8 cellular contexts compared by ENCODE assay signal in genomic region chr14:22982013-22982476, GRCh38. TPM values are rescaled to one million over a fixed set of nuclear protein-coding genes. Genes with fewer than 3 reads are reported as not detected.
DNase-seq lines count a peak whose midpoint lies in the region; ATAC-seq lines count a peak whose summit lies in the region.

No MANE protein-coding gene starts in this region.

- peak overlapping the region in 1 of 3 donors; percentile 46 for H3K27ac Mint-ChIP-seq in CD4-positive, CD25-positive, alpha-beta regulatory T cell

- peak overlapping the region; percentile 52 for H3K4me2 ChIP-seq in neuronal stem cell (ENCODE audit: insufficient read depth, low read length, poor library complexity, severe bottlenecking)

- no peaks in the 10 kb centered on the region for H3K9me3 ChIP-seq in CD4-positive, CD25-positive, alpha-beta regulatory T cell (ENCODE audit: control insufficient read depth in 2 of 2, low read length in 2 of 2)
- H3K9me3 ChIP-seq in MG63 (no peaks in the 10 kb centered on the region), neuronal stem cell (replicated peaks in 1 of 2; ENCODE audit: control insufficient read depth in 2 of 2, insufficient read depth in 1 of 2, low read depth in 1 of 2, low read length in 2 of 2) (peaks cover 0 to 2% of the 10 kb centered on the region in 2 donors)

- H3K9ac ChIP-seq in neuronal stem cell (ENCODE audit: low read depth, low read length, poor library complexity), result peak overlapping the region; percentile 98

- H2BK5ac ChIP-seq in neuronal stem cell (ENCODE audit: low read length), result peak overlapping the region; percentile 97

- H3K36me3 ChIP-seq in CD4-positive, CD25-positive, alpha-beta regulatory T cell (ENCODE audit: control insufficient read depth, insufficient read depth, low read length), result no peaks in the 10 kb centered on the region
- H3K36me3 ChIP-seq in MG63, result peaks cover 22% of the 10 kb centered on the region
- H3K36me3 ChIP-seq in neuronal stem cell (replicated peaks in 1 of 2; ENCODE audit: control insufficient read depth in 2 of 2, insufficient read depth in 2 of 2, low read length in 2 of 2), result peaks cover 9 to 34% of the 10 kb centered on the region in 2 donors

- H4K8ac ChIP-seq in neuronal stem cell (ENCODE audit: low read depth, low read length), result no peak overlapping the region

- peaks cover 12% of the 10 kb centered on the region for H3K79me1 ChIP-seq in neuronal stem cell (ENCODE audit: low read depth, low read length)

- H2AK5ac ChIP-seq in neuronal stem cell (ENCODE audit: low read depth, low read length), result peak overlapping the region; percentile 93

- no peak overlapping the region for H2BK15ac ChIP-seq in neuronal stem cell (ENCODE audit: low read length)

- H3K27me3 ChIP-seq in CD4-positive, CD25-positive, alpha-beta regulatory T cell (ENCODE audit: control insufficient read depth, insufficient read depth, low read length), result peaks cover 3% of the 10 kb centered on the region
- H3K27me3 ChIP-seq in MG63 (no peaks in the 10 kb centered on the region), neuronal stem cell (ENCODE audit: control insufficient read depth in 3 of 3, insufficient read depth in 3 of 3, low read depth in 1 of 3, low read length in 3 of 3) (no peaks in the 10 kb centered on the region)

- ATAC-seq in CD4-positive, CD25-positive, alpha-beta regulatory T cell (ENCODE audit: low read depth in 2 of 2), result no peak
- no peak for ATAC-seq in HG02973 (IDR thresholded peaks at IDR 0.05; ENCODE audit: unreplicated experiment)

- H3K4me1 ChIP-seq in CD4-positive, CD25-positive, alpha-beta regulatory T cell (ENCODE audit: control insufficient read depth, insufficient read depth, low read length, poor library complexity, severe bottlenecking), result peaks cover 33% of the 10 kb centered on the region
- peaks cover 17 to 29% of the 10 kb centered on the region in 2 donors for H3K4me1 ChIP-seq in neuronal stem cell (ENCODE audit: control insufficient read depth in 2 of 2, insufficient read depth in 1 of 2, low read depth in 1 of 2, low read length in 2 of 2)

- H2BK12ac ChIP-seq in neuronal stem cell (ENCODE audit: low read length), result no peak overlapping the region

- peak in 1 of 3 donors; percentile 13 for DNase-seq in CD4-positive, CD25-positive, alpha-beta regulatory T cell
- DNase-seq in MG63 (no peak), epithelial cell of prostate (ENCODE audit: low read depth, low spot score) (no peak), neuronal stem cell (ENCODE audit: low spot score) (no peak), NCI-H146 treated with DMSO at 0.1 percent for 48 hours (lab: John Stamatoyannopoulos, UW; ENCODE audit: unreplicated experiment) (no peak), NOMO-1 treated with DMSO at 0.1 percent for 48 hours (lab: John Stamatoyannopoulos, UW; ENCODE audit: unreplicated experiment) (no peak), NCI-H1694 (lab: John Stamatoyannopoulos, UW) (no peak)

- no peaks in the 10 kb centered on the region for H3K9me3 Mint-ChIP-seq in CD4-positive, CD25-positive, alpha-beta regulatory T cell

- peak overlapping the region; percentile 91 for H3K14ac ChIP-seq in neuronal stem cell (ENCODE audit: low read length)

- peak overlapping the region in 3 of 4 donors; percentile 61 to 81 (median 81) for H3K4me3 Mint-ChIP-seq in CD4-positive, CD25-positive, alpha-beta regulatory T cell

- no peak overlapping the region for H4K91ac ChIP-seq in neuronal stem cell (ENCODE audit: low read depth, low read length, poor library complexity)

- H3K27ac ChIP-seq in CD4-positive, CD25-positive, alpha-beta regulatory T cell (ENCODE audit: insufficient read depth, low read length, poor library complexity, severe bottlenecking), result no peak overlapping the region
- H3K27ac ChIP-seq in epithelial cell of prostate (peak overlapping the region; percentile 100), neuronal stem cell (replicated peaks; ENCODE audit: low read length) (peak overlapping the region; percentile 85)

- no peak overlapping the region for H3K4me3 ChIP-seq in CD4-positive, CD25-positive, alpha-beta regulatory T cell (ENCODE audit: low read depth, low read length)
- peak overlapping the region; percentile 78 for H3K4me3 ChIP-seq in MG63
- peak overlapping the region; percentile 77 to 93 for H3K4me3 ChIP-seq in neuronal stem cell (ENCODE audit: low read length in 2 of 2)

- H2AFZ ChIP-seq in neuronal stem cell (ENCODE audit: low read length), result peak overlapping the region; percentile 81

- H2BK120ac ChIP-seq in neuronal stem cell (ENCODE audit: low read depth, low read length), result peak overlapping the region; percentile 89

- H3K4me1 Mint-ChIP-seq in CD4-positive, CD25-positive, alpha-beta regulatory T cell, result peaks cover 0 to 12% (median 3%) of the 10 kb centered on the region in 4 donors

- peaks cover 25% of the 10 kb centered on the region for H3K27me3 Mint-ChIP-seq in CD4-positive, CD25-positive, alpha-beta regulatory T cell

- peak overlapping the region; percentile 29 for H3K23ac ChIP-seq in neuronal stem cell (ENCODE audit: low read depth, low read length, poor library complexity)

- peak overlapping the region; percentile 61 for H3K4ac ChIP-seq in neuronal stem cell (ENCODE audit: low read length)

- H3K18ac ChIP-seq in neuronal stem cell (ENCODE audit: low read length), result peak overlapping the region; percentile 99

- H3K36me3 Mint-ChIP-seq in CD4-positive, CD25-positive, alpha-beta regulatory T cell, result peaks cover 3% of the 10 kb centered on the region

- WGBS in neuronal stem cell (ENCODE audit: extremely low coverage in 2 of 2, insufficient read length in 2 of 2, insufficient replicate concordance in 1 of 2), 2 donors, result no CpG with 5 or more reads among the region's 36 CpGs

RNA-seq across cellular contexts. Expression of gene AJUBA, which starts 0.3 kb away (rescaled TPM):
- 0.54 TPM for total RNA-seq in CD4-positive, CD25-positive, alpha-beta regulatory T cell
- 1 to 10 TPM in 1 of 4 donors, under 1 TPM in 3; 0.20 to 1.0 (median 0.71) TPM for polyA plus RNA-seq in CD4-positive, CD25-positive, alpha-beta regulatory T cell
- 60.8 and 69.6 TPM in 2 replicates for total RNA-seq in MG63 (2014; rRNA removed; shearing (Covaris generic); ENCODE audit: low replicate concordance)
- polyA plus RNA-seq in neuronal stem cell (2013, experiment 1 of 2), result 63.6 TPM
- 64.1 TPM for polyA plus RNA-seq in neuronal stem cell (2013, experiment 2 of 2)

RNA-seq across cellular contexts. Expression of gene HAUS4, which starts 25.2 kb away (rescaled TPM):
- 20.0 TPM for total RNA-seq in CD4-positive, CD25-positive, alpha-beta regulatory T cell
- polyA plus RNA-seq in CD4-positive, CD25-positive, alpha-beta regulatory T cell, result 10 to 100 TPM; 30.0 to 41.9 (median 37.0) TPM
- 41.3 and 76.1 TPM in 2 replicates for total RNA-seq in MG63 (2014; rRNA removed; shearing (Covaris generic); ENCODE audit: low replicate concordance)
- 59.1 TPM for polyA plus RNA-seq in neuronal stem cell (2013, experiment 1 of 2)
- 60.9 TPM for polyA plus RNA-seq in neuronal stem cell (2013, experiment 2 of 2)

RNA-seq across cellular contexts. Expression of gene C14orf93, which starts 27.9 kb away (rescaled TPM):
- 8.5 TPM for total RNA-seq in CD4-positive, CD25-positive, alpha-beta regulatory T cell
- 1 to 10 TPM; 4.7 to 7.5 (median 6.9) TPM for polyA plus RNA-seq in CD4-positive, CD25-positive, alpha-beta regulatory T cell
- 3.7 and 12.3 TPM in 2 replicates for total RNA-seq in MG63 (2014; rRNA removed; shearing (Covaris generic); ENCODE audit: low replicate concordance)
- polyA plus RNA-seq in neuronal stem cell (2013, experiment 1 of 2), result 7.0 TPM
- polyA plus RNA-seq in neuronal stem cell (2013, experiment 2 of 2), result 6.1 TPM

RNA-seq across cellular contexts. Expression of gene PSMB5, which starts 52.7 kb away (rescaled TPM):
- 13.8 TPM for total RNA-seq in CD4-positive, CD25-positive, alpha-beta regulatory T cell
- polyA plus RNA-seq in CD4-positive, CD25-positive, alpha-beta regulatory T cell, result 10 to 100 TPM; 28.2 to 50.9 (median 39.5) TPM
- total RNA-seq in MG63 (2014; rRNA removed; shearing (Covaris generic); ENCODE audit: low replicate concordance), result 170 and 273 TPM in 2 replicates
- 136 TPM for polyA plus RNA-seq in neuronal stem cell (2013, experiment 1 of 2)
- polyA plus RNA-seq in neuronal stem cell (2013, experiment 2 of 2), result 135 TPM

RNA-seq across cellular contexts. Expression of gene PRMT5, which starts 52.9 kb away (rescaled TPM):
- 19.3 TPM for total RNA-seq in CD4-positive, CD25-positive, alpha-beta regulatory T cell
- 10 to 100 TPM; 37.4 to 43.3 (median 40.5) TPM for polyA plus RNA-seq in CD4-positive, CD25-positive, alpha-beta regulatory T cell
- 99.2 and 100 TPM in 2 replicates for total RNA-seq in MG63 (2014; rRNA removed; shearing (Covaris generic); ENCODE audit: low replicate concordance)
- 88.1 TPM for polyA plus RNA-seq in neuronal stem cell (2013, experiment 1 of 2)
- 93.5 TPM for polyA plus RNA-seq in neuronal stem cell (2013, experiment 2 of 2)

Comparison
In these comparisons a context has a peak if more than half of its experiments do, and no peak if none do; other contexts are left out.
1. RNA of gene AJUBA, which starts 0.3 kb away (total RNA-seq): 60.8 to 69.6 TPM in MG63; 0.54 TPM in CD4-positive, CD25-positive, alpha-beta regulatory T cell (single experiment); every median in the first group is over 10 times any median in the second.